In the genomic region with DNA sequence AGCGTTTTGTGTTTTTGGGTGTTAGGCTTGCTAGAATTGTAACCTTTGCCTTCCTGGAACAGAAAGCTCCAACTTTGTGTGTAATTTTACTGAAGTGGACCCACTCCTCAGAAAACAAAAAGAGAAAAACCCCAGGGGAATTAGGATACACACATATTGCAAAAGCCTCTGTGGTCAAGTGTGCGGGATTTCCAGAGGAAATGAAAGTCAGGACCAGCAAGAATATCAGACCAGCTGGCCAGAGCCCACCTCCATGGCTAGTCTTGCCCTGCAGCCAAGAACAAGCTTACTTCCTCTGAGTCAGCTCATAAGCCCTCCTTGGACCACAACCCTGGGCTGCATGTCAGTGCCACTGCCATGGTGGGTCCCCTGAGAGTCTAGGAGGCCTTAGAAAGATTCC, we compare ENCODE assay signal across 1 cellular context.
A peak's percentile ranks its signal among the peaks of the same experiment; 100 is the strongest.
TF ChIP-seq lines count a peak whose summit lies in the region.

No MANE protein-coding gene starts in this region.

TF ChIP-seq in GM12878, 131 proteins besides CTCF, POLR2A, EP300 and RAD21 (continues in another document):
- TF ChIP-seq ZNF687 (IDR thresholded peaks at IDR 0.05) (no peak), IKZF2 (IDR thresholded peaks at IDR 0.05) (peak; percentile 37 to 65; a peak in 3 of 4 replicates), NR2C1 (IDR thresholded peaks at IDR 0.05) (no peak), NFIC (IDR thresholded peaks at IDR 0.05; ENCODE audit: low read depth, low read length) (peak; percentile 60; the same call in 1 of the 2 replicates), TCF12 (IDR thresholded peaks at IDR 0.05; ENCODE audit: low read depth, low read length) (peak; percentile 68; the same call in 1 of the 2 replicates), SIN3A (IDR thresholded peaks at IDR 0.05; ENCODE audit: low read depth, low read length) (no peak), CBX3 (IDR thresholded peaks at IDR 0.05; ENCODE audit: borderline replicate concordance, low read depth) (no peak), FOS (IDR thresholded peaks at IDR 0.05; ENCODE audit: borderline replicate concordance, extremely low read depth, insufficient read length) (no peak), SMC3 (IDR thresholded peaks at IDR 0.05; ENCODE audit: borderline replicate concordance, low read length) (no peak), NRF1 (conservative IDR thresholded peaks at IDR 0.05; ENCODE audit: low read depth, low read length) (no peak), CREM (IDR thresholded peaks at IDR 0.05; ENCODE audit: low read depth) (peak; percentile 40; the same call in 1 of the 2 replicates), ZZZ3 (IDR thresholded peaks at IDR 0.05; ENCODE audit: control insufficient read depth, insufficient read length, low read depth) (no peak), MTA3 (IDR thresholded peaks at IDR 0.05; ENCODE audit: borderline replicate concordance, low read length) (no peak), GATAD2B (conservative IDR thresholded peaks at IDR 0.05; ENCODE audit: low read depth) (0 out of 2 replicates have a peak, but pooled peaks have one; percentile 24), NR2F1 (conservative IDR thresholded peaks at IDR 0.05) (no peak), SP1 (IDR thresholded peaks at IDR 0.05; ENCODE audit: low read depth, low read length) (no peak), ZNF622 (IDR thresholded peaks at IDR 0.05) (no peak), ZSCAN29 (IDR thresholded peaks at IDR 0.05) (no peak), SKIL (IDR thresholded peaks at IDR 0.05; ENCODE audit: low read depth, poor library complexity, severe bottlenecking) (no peak), ELK1 (IDR thresholded peaks at IDR 0.05; ENCODE audit: low read depth, low read length) (no peak), BCL11A (IDR thresholded peaks at IDR 0.05; ENCODE audit: low read depth, low read length) (0 out of 2 replicates have a peak, but pooled peaks have one; percentile 38), ZBED1 (IDR thresholded peaks at IDR 0.05; ENCODE audit: borderline replicate concordance) (no peak), ETV6 (conservative IDR thresholded peaks at IDR 0.05 in 1 of 2, IDR thresholded peaks at IDR 0.05 in 1 of 2; ENCODE audit: borderline replicate concordance in 1 of 2, low read depth in 1 of 2) (peak in 1 of 2 experiments; percentile 82; a peak in 2 of 4 replicates), MXI1 (IDR thresholded peaks at IDR 0.05; ENCODE audit: low read depth, low read length) (no peak), FOXM1 (IDR thresholded peaks at IDR 0.05; ENCODE audit: low read depth, low read length) (peak; percentile 56; the same call in 1 of the 2 replicates)
- TF ChIP-seq, protein P1, sequence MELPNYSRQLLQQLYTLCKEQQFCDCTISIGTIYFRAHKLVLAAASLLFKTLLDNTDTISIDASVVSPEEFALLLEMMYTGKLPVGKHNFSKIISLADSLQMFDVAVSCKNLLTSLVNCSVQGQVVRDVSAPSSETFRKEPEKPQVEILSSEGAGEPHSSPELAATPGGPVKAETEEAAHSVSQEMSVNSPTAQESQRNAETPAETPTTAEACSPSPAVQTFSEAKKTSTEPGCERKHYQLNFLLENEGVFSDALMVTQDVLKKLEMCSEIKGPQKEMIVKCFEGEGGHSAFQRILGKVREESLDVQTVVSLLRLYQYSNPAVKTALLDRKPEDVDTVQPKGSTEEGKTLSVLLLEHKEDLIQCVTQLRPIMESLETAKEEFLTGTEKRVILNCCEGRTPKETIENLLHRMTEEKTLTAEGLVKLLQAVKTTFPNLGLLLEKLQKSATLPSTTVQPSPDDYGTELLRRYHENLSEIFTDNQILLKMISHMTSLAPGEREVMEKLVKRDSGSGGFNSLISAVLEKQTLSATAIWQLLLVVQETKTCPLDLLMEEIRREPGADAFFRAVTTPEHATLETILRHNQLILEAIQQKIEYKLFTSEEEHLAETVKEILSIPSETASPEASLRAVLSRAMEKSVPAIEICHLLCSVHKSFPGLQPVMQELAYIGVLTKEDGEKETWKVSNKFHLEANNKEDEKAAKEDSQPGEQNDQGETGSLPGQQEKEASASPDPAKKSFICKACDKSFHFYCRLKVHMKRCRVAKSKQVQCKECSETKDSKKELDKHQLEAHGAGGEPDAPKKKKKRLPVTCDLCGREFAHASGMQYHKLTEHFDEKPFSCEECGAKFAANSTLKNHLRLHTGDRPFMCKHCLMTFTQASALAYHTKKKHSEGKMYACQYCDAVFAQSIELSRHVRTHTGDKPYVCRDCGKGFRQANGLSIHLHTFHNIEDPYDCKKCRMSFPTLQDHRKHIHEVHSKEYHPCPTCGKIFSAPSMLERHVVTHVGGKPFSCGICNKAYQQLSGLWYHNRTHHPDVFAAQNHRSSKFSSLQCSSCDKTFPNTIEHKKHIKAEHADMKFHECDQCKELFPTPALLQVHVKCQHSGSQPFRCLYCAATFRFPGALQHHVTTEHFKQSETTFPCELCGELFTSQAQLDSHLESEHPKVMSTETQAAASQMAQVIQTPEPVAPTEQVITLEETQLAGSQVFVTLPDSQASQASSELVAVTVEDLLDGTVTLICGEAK (IDR thresholded peaks at IDR 0.05; ENCODE audit: borderline replicate concordance): no peak
- TF ChIP-seq, protein P2, sequence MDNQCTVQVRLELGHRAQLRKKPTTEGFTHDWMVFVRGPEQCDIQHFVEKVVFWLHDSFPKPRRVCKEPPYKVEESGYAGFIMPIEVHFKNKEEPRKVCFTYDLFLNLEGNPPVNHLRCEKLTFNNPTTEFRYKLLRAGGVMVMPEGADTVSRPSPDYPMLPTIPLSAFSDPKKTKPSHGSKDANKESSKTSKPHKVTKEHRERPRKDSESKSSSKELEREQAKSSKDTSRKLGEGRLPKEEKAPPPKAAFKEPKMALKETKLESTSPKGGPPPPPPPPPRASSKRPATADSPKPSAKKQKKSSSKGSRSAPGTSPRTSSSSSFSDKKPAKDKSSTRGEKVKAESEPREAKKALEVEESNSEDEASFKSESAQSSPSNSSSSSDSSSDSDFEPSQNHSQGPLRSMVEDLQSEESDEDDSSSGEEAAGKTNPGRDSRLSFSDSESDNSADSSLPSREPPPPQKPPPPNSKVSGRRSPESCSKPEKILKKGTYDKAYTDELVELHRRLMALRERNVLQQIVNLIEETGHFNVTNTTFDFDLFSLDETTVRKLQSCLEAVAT (IDR thresholded peaks at IDR 0.05): no peak
- TF ChIP-seq, protein P3, sequence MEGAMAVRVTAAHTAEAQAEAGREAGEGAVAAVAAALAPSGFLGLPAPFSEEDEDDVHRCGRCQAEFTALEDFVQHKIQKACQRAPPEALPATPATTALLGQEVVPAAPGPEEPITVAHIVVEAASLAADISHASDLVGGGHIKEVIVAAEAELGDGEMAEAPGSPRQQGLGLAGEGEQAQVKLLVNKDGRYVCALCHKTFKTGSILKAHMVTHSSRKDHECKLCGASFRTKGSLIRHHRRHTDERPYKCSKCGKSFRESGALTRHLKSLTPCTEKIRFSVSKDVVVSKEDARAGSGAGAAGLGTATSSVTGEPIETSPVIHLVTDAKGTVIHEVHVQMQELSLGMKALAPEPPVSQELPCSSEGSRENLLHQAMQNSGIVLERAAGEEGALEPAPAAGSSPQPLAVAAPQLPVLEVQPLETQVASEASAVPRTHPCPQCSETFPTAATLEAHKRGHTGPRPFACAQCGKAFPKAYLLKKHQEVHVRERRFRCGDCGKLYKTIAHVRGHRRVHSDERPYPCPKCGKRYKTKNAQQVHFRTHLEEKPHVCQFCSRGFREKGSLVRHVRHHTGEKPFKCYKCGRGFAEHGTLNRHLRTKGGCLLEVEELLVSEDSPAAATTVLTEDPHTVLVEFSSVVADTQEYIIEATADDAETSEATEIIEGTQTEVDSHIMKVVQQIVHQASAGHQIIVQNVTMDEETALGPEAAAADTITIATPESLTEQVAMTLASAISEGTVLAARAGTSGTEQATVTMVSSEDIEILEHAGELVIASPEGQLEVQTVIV (IDR thresholded peaks at IDR 0.05; ENCODE audit: borderline replicate concordance, partially characterized antibody): no peak
- TF ChIP-seq, protein P4, sequence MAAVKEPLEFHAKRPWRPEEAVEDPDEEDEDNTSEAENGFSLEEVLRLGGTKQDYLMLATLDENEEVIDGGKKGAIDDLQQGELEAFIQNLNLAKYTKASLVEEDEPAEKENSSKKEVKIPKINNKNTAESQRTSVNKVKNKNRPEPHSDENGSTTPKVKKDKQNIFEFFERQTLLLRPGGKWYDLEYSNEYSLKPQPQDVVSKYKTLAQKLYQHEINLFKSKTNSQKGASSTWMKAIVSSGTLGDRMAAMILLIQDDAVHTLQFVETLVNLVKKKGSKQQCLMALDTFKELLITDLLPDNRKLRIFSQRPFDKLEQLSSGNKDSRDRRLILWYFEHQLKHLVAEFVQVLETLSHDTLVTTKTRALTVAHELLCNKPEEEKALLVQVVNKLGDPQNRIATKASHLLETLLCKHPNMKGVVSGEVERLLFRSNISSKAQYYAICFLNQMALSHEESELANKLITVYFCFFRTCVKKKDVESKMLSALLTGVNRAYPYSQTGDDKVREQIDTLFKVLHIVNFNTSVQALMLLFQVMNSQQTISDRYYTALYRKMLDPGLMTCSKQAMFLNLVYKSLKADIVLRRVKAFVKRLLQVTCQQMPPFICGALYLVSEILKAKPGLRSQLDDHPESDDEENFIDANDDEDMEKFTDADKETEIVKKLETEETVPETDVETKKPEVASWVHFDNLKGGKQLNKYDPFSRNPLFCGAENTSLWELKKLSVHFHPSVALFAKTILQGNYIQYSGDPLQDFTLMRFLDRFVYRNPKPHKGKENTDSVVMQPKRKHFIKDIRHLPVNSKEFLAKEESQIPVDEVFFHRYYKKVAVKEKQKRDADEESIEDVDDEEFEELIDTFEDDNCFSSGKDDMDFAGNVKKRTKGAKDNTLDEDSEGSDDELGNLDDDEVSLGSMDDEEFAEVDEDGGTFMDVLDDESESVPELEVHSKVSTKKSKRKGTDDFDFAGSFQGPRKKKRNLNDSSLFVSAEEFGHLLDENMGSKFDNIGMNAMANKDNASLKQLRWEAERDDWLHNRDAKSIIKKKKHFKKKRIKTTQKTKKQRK (IDR thresholded peaks at IDR 0.05; ENCODE audit: low read depth, low read length): no peak
